24 cellular contexts compared by ENCODE assay signal in genomic region chr17:76173474-76173873, GRCh38. TPM values are rescaled to one million over a fixed set of nuclear protein-coding genes. Genes with fewer than 3 reads are reported as not detected.
"Had no signal": no experiment of that assay in that cellular context is flagged by ENCODE, and none has a peak within 500 bp of the region (broad histone marks: within the 10 kb centered on the region; RNA-seq: fewer than 3 reads in every experiment).

No MANE protein-coding gene starts in this region.

- DNase-seq: activated CD4-positive, alpha-beta memory T cell treated with anti-CD3 and anti-CD28 coated beads, Interleukin-2, amount 10 ng/mL, durations not matched to agents 7 days and 5 days; activated CD4-positive, alpha-beta T cell treated with anti-CD3 and anti-CD28 coated beads for 36 hours; activated CD4-positive, alpha-beta T cell treated with anti-CD3 and anti-CD28 coated beads, Interleukin-2, amount 50 U/mL, for 1 hour; activated T-cell treated with anti-CD3 and anti-CD28 coated beads for 4 hours; anterior cingulate cortex; cerebellar nuclear complex; MV-4-11; NCI-H1092 treated with DMSO at 0.1 percent for 48 hours; NCI-H1436 treated with DMSO at 0.1 percent for 48 hours; NCI-H187 treated with DMSO at 0.1 percent for 48 hours; NCI-H2081 treated with DMSO at 0.1 percent for 48 hours; NCI-H446; NCI-H524; PC-9; SIG-M5; T-cell; T-helper 2 cell; T1000 had no signal

- H2AFZ ChIP-seq: PC-9 had no signal

- H3K9me3 Mint-ChIP-seq: activated CD4-positive, alpha-beta memory T cell treated with anti-CD3 and anti-CD28 coated beads, Interleukin-2, amount 10 ng/mL, durations not matched to agents 7 days and 5 days; activated naive CD4-positive, alpha-beta T cell treated with anti-CD3 and anti-CD28 coated beads, Interleukin-2, amount 50 U/mL, for 72 hours; T-cell had no signal

- H3K27me3 Mint-ChIP-seq: activated CD4-positive, alpha-beta memory T cell treated with anti-CD3 and anti-CD28 coated beads, Interleukin-2, amount 10 ng/mL, durations not matched to agents 7 days and 5 days; activated CD4-positive, alpha-beta T cell treated with anti-CD3 and anti-CD28 coated beads for 36 hours; T-cell had no signal

- H3K27ac Mint-ChIP-seq: activated CD4-positive, alpha-beta memory T cell treated with anti-CD3 and anti-CD28 coated beads, Interleukin-2, amount 10 ng/mL, durations not matched to agents 7 days and 5 days; activated CD4-positive, alpha-beta T cell treated with anti-CD3 and anti-CD28 coated beads for 36 hours had no signal

- H3K4me2 ChIP-seq: KMS-11, PC-9 had no signal

- H3K4me3 ChIP-seq: PC-9, SK-N-MC had no signal

- H3K4me3 Mint-ChIP-seq: activated CD4-positive, alpha-beta memory T cell treated with anti-CD3 and anti-CD28 coated beads, Interleukin-2, amount 10 ng/mL, durations not matched to agents 7 days and 5 days; activated CD4-positive, alpha-beta T cell treated with anti-CD3 and anti-CD28 coated beads for 36 hours; T-cell had no signal

- ATAC-seq: activated CD4-positive, alpha-beta T cell treated with anti-CD3 and anti-CD28 coated beads for 36 hours; activated naive CD4-positive, alpha-beta T cell treated with anti-CD3 and anti-CD28 coated beads, Interleukin-2, amount 50 U/mL, for 72 hours; T-cell had no signal

- H3K27ac ChIP-seq: KMS-11, PC-9, SK-N-MC had no signal

RNA-seq across cellular contexts. Expression of gene FOXJ1, which starts 32.4 kb away (rescaled TPM):
- total RNA-seq: cardiac septum, MCF 10A, RPMI7951 had no signal
